28 cellular contexts compared by ENCODE assay signal in the genomic region with DNA sequence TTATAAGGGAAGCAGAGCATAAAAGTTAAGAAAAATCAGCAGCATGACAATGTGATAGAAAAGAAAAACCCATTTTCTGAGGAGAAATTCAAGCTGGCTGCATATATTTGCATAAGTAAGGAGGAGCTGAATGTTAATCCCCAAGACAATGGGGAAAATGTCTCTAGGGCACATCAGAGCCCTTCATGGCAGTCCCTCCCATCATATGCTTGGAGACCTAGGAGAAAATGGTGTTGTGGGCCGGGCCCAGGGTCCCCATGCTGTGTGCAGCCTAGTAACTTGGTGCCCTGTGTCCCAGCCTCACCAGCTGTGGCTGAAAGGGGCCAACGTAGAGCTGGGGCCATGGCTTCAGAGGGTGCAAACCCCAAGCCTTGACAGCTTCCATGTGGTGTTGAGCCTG.
"Had no signal": no experiment of that assay in that cellular context is flagged by ENCODE, and none has a peak within 500 bp of the region (broad histone marks: within the 10 kb centered on the region; RNA-seq: fewer than 3 reads in every experiment).

No MANE protein-coding gene starts in this region.

- H3K4me3 ChIP-seq: stomach, suprapubic skin, testis, thoracic aorta, thyroid gland, tibial artery, tibial nerve, transverse colon, upper lobe of left lung, upper lobe of right lung, uterus, vagina had no signal

- DNase-seq: stimulated activated CD4-positive, alpha-beta T cell treated with anti-CD3 and anti-CD28 coated beads, Interleukin-2, amount 100 ng/mL, for 48 hours; stimulated activated CD4-positive, alpha-beta T cell treated with anti-CD3 and anti-CD28 coated beads, Interleukin-4, amount 100 ng/mL, for 1 hour; stimulated activated CD4-positive, alpha-beta T cell treated with anti-CD3 and anti-CD28 coated beads, Interleukin-4, amount 100 ng/mL, for 24 hours; stimulated activated CD4-positive, alpha-beta T cell treated with anti-CD3 and anti-CD28 coated beads, Interleukin-4, amount 100 ng/mL, for 4 hours; stimulated activated CD8-positive, alpha-beta memory T cell treated with anti-CD3 and anti-CD28 coated beads, Interleukin-4, amount 100 ng/mL, for 48 hours; stimulated activated naive B cell treated with anti-CD40 and anti-IgM and Interleukin-4, amounts not matched to agents 10 μg/mL and 1 μg/mL and 100 μg/mL, for 72 hours; stimulated activated naive CD4-positive, alpha-beta T cell; stimulated activated naive CD4-positive, alpha-beta T cell treated with Interleukin-2 at 50 U/mL for 16 hours; stimulated activated naive CD8-positive, alpha-beta T cell treated with anti-CD3 and anti-CD28 coated beads, Interleukin-15, amount 100 ng/mL, for 72 hours; stimulated activated naive CD8-positive, alpha-beta T cell treated with anti-CD3 and anti-CD28 coated beads, Interleukin-15, Interleukin-2, amounts not matched to agents 100 U/mL and 50 U/mL, for 24 hours; stomach; substantia nigra; testis; thyroid gland; tibial artery; transverse colon; trophoblast cell; upper lobe of left lung; upper lobe of right lung; uterus had no signal

- H3K4me1 ChIP-seq: stomach, suprapubic skin, testis, thyroid gland, tibial artery, tibial nerve, transverse colon, upper lobe of left lung, upper lobe of right lung, uterus, vagina had no signal

- H3K36me3 ChIP-seq: stomach, suprapubic skin, thoracic aorta, thyroid gland, tibial artery, tibial nerve, transverse colon, upper lobe of left lung, upper lobe of right lung, uterus, vagina had no signal

- H3K36me3 Mint-ChIP-seq: stimulated activated effector memory CD8-positive, alpha-beta T cell treated with anti-CD3 and anti-CD28 coated beads, Interleukin-12 subunit alpha, Interleukin-12 subunit beta, amount 100 ng/mL, for 72 hours; stimulated activated memory B cell treated with anti-CD40 and anti-IgM and Interleukin-4, amounts not matched to agents 10 μg/mL and 1 μg/mL and 100 μg/mL, for 72 hours; stimulated activated naive B cell treated with anti-CD40 and anti-IgM and Interleukin-4, amounts not matched to agents 10 μg/mL and 1 μg/mL and 100 μg/mL, for 72 hours; type B pancreatic cell had no signal

- H3K27ac Mint-ChIP-seq: stimulated activated effector memory CD8-positive, alpha-beta T cell treated with anti-CD3 and anti-CD28 coated beads, Interleukin-12 subunit alpha, Interleukin-12 subunit beta, amount 100 ng/mL, for 72 hours; stimulated activated memory B cell treated with anti-CD40 and anti-IgM and Interleukin-4, amounts not matched to agents 10 μg/mL and 1 μg/mL and 100 μg/mL, for 72 hours; stimulated activated naive B cell treated with anti-CD40 and anti-IgM and Interleukin-4, amounts not matched to agents 10 μg/mL and 1 μg/mL and 100 μg/mL, for 72 hours; stimulated activated naive CD8-positive, alpha-beta T cell treated with anti-CD3 and anti-CD28 coated beads, Interleukin-15, amount 100 ng/mL, for 72 hours; stimulated activated naive CD8-positive, alpha-beta T cell treated with anti-CD3 and anti-CD28 coated beads, Interleukin-15, Interleukin-2, amounts not matched to agents 100 ng/mL and 50 ng/mL, for 24 hours; type B pancreatic cell had no signal

- H3K27me3 Mint-ChIP-seq: stimulated activated naive CD8-positive, alpha-beta T cell treated with anti-CD3 and anti-CD28 coated beads, Interleukin-15, amount 100 ng/mL, for 72 hours; type B pancreatic cell had no signal

- H3K4me1 Mint-ChIP-seq: stimulated activated effector memory CD8-positive, alpha-beta T cell treated with anti-CD3 and anti-CD28 coated beads, Interleukin-12 subunit alpha, Interleukin-12 subunit beta, amount 100 ng/mL, for 72 hours; stimulated activated memory B cell treated with anti-CD40 and anti-IgM and Interleukin-4, amounts not matched to agents 10 μg/mL and 1 μg/mL and 100 μg/mL, for 72 hours; stimulated activated naive B cell treated with anti-CD40 and anti-IgM and Interleukin-4, amounts not matched to agents 10 μg/mL and 1 μg/mL and 100 μg/mL, for 72 hours; stimulated activated naive CD8-positive, alpha-beta T cell treated with anti-CD3 and anti-CD28 coated beads, Interleukin-15, amount 100 ng/mL, for 72 hours had no signal

- H3K4me3 Mint-ChIP-seq: stimulated activated effector memory CD8-positive, alpha-beta T cell treated with anti-CD3 and anti-CD28 coated beads, Interleukin-12 subunit alpha, Interleukin-12 subunit beta, amount 100 ng/mL, for 72 hours; stimulated activated memory B cell treated with anti-CD40 and anti-IgM and Interleukin-4, amounts not matched to agents 10 μg/mL and 1 μg/mL and 100 μg/mL, for 72 hours; stimulated activated naive B cell treated with anti-CD40 and anti-IgM and Interleukin-4, amounts not matched to agents 10 μg/mL and 1 μg/mL and 100 μg/mL, for 72 hours; stimulated activated naive CD8-positive, alpha-beta T cell treated with anti-CD3 and anti-CD28 coated beads, Interleukin-15, amount 100 ng/mL, for 72 hours; stimulated activated naive CD8-positive, alpha-beta T cell treated with anti-CD3 and anti-CD28 coated beads, Interleukin-15, Interleukin-2, amounts not matched to agents 100 ng/mL and 50 ng/mL, for 24 hours; type B pancreatic cell had no signal

- H3K27me3 ChIP-seq: suprapubic skin, testis, thyroid gland, tibial artery, tibial nerve, transverse colon, upper lobe of left lung, upper lobe of right lung, uterus, vagina had no signal

- H3K27ac ChIP-seq: stomach, suprapubic skin, testis, thoracic aorta, thyroid gland, tibial artery, tibial nerve, transverse colon, upper lobe of left lung, upper lobe of right lung, uterus, vagina had no signal

- H3K9me3 Mint-ChIP-seq: stimulated activated effector memory CD8-positive, alpha-beta T cell treated with anti-CD3 and anti-CD28 coated beads, Interleukin-12 subunit alpha, Interleukin-12 subunit beta, amount 100 ng/mL, for 72 hours; stimulated activated naive CD8-positive, alpha-beta T cell treated with anti-CD3 and anti-CD28 coated beads, Interleukin-15, Interleukin-2, amounts not matched to agents 100 ng/mL and 50 ng/mL, for 24 hours; type B pancreatic cell had no signal

- H3K9me3 ChIP-seq: stomach, suprapubic skin, testis, thoracic aorta, thyroid gland, tibial artery, transverse colon, upper lobe of left lung, upper lobe of right lung, uterus, vagina had no signal

- ATAC-seq: stimulated activated effector memory CD8-positive, alpha-beta T cell treated with anti-CD3 and anti-CD28 coated beads, Interleukin-12 subunit alpha, Interleukin-12 subunit beta, amount 100 ng/mL, for 72 hours; stimulated activated memory B cell treated with anti-CD40 and anti-IgM and Interleukin-4, amounts not matched to agents 10 μg/mL and 1 μg/mL and 100 μg/mL, for 72 hours; stimulated activated naive B cell treated with anti-CD40 and anti-IgM and Interleukin-4, amounts not matched to agents 10 μg/mL and 1 μg/mL and 100 μg/mL, for 72 hours; stimulated activated naive CD8-positive, alpha-beta T cell treated with anti-CD3 and anti-CD28 coated beads, Interleukin-15, amount 100 ng/mL, for 72 hours; stimulated activated naive CD8-positive, alpha-beta T cell treated with anti-CD3 and anti-CD28 coated beads, Interleukin-15, Interleukin-2, amounts not matched to agents 100 U/mL and 50 U/mL, for 24 hours; upper lobe of right lung had no signal
